8 cellular contexts compared by ENCODE assay signal in genomic region chr16:27515874-27516353, GRCh38. TPM values are rescaled to one million over a fixed set of nuclear protein-coding genes. Genes with fewer than 3 reads are reported as not detected.
DNase-seq lines count a peak whose midpoint lies in the region; ATAC-seq and TF ChIP-seq lines count a peak whose summit lies in the region.

No MANE protein-coding gene starts in this region.

- CTCF ChIA-PET in BJ (lab: Yijun Ruan, JAX) = interaction anchor here (0.7 to 2.9 kb wide), 13 partner anchors 9 to 240 kb away, joined by 3 to 14 read pairs (median 4); no protein-coding TSS in a partner anchor

- peaks cover 12% of the 10 kb centered on the region for H3K4me1 Mint-ChIP-seq in central memory CD8-positive, alpha-beta T cell

- H3K36me3 Mint-ChIP-seq in central memory CD8-positive, alpha-beta T cell (ENCODE audit: insufficient read depth) = peaks cover 18% of the 10 kb centered on the region

- peaks cover 17% of the 10 kb centered on the region for H3K36me3 ChIP-seq in BJ (ENCODE audit: control insufficient read depth, insufficient read depth, low read length)

- no peaks in the 10 kb centered on the region for H3K27me3 Mint-ChIP-seq in central memory CD8-positive, alpha-beta T cell

- no peak for ATAC-seq in central memory CD8-positive, alpha-beta T cell (replicated peaks; ENCODE audit: extremely low read depth, poor library complexity, severe bottlenecking)
- ATAC-seq in HG03097 (IDR thresholded peaks at IDR 0.05; ENCODE audit: low FRiP score, unreplicated experiment) (no peak), HG03571 (IDR thresholded peaks at IDR 0.05; ENCODE audit: unreplicated experiment) (no peak)

- H3K9me3 Mint-ChIP-seq in central memory CD8-positive, alpha-beta T cell = no peaks in the 10 kb centered on the region

- no peak overlapping the region for H3K4me3 ChIP-seq in BJ (ENCODE audit: low read depth, low read length)

- H3K4me3 Mint-ChIP-seq in central memory CD8-positive, alpha-beta T cell = no peak overlapping the region

- no peaks in the 10 kb centered on the region for H3K27me3 ChIP-seq in BJ (ENCODE audit: control insufficient read depth, insufficient read depth, low read length)

- POLR2A ChIA-PET in BJ (lab: Charles Lee) = no interaction called here

- TF ChIP-seq CTCF in BJ (IDR thresholded peaks at IDR 0.05; ENCODE audit: insufficient read depth, low read depth, low read length) (peak; percentile 64), GM20000 (IDR thresholded peaks at IDR 0.05; ENCODE audit: extremely low read depth, missing control alignments) (peak; percentile 45)

- peak overlapping the region; percentile 41 for H3K27ac Mint-ChIP-seq in central memory CD8-positive, alpha-beta T cell (ENCODE audit: low read depth)

- DNase-seq in BJ (ENCODE audit: low read depth) (no peak), GM20000 (ENCODE audit: low spot score) (peak; percentile 43), RKO (ENCODE audit: low spot score) (peak; percentile 45), medulla oblongata (ENCODE audit: extremely low spot score) (peak; percentile 32), KG1 (lab: John Stamatoyannopoulos, UW) (no peak)
- DNase-seq in central memory CD8-positive, alpha-beta T cell (ENCODE audit: low spot score in 2 of 2) = no peak

RNA-seq across cellular contexts. Expression of gene GTF3C1, which starts 33.8 kb away (rescaled TPM):
- 22.8 and 35.8 TPM in 2 replicates for polyA plus RNA-seq in BJ (2011; rRNA removed)
- polyA minus RNA-seq in BJ (2011; rRNA and poly(A)+ RNA removed) = 59.6 and 72.5 TPM in 2 replicates

RNA-seq across cellular contexts. Expression of gene KATNIP, which starts 34.0 kb away (rescaled TPM):
- polyA plus RNA-seq in BJ (2011; rRNA removed) = 16.9 and 18.8 TPM in 2 replicates
- 21.1 and 24.8 TPM in 2 replicates for polyA minus RNA-seq in BJ (2011; rRNA and poly(A)+ RNA removed)

Comparison
In these comparisons a context has a peak if more than half of its experiments do, and no peak if none do; other contexts are left out.
1. DNase-seq: peak in GM20000 (single experiment), RKO (single experiment) and medulla oblongata (single experiment); none in BJ (single experiment), central memory CD8-positive, alpha-beta T cell (0 of 2) and KG1 (single experiment).